Comparison of ENCODE assay signal across 8 cellular contexts in the genomic region with DNA sequence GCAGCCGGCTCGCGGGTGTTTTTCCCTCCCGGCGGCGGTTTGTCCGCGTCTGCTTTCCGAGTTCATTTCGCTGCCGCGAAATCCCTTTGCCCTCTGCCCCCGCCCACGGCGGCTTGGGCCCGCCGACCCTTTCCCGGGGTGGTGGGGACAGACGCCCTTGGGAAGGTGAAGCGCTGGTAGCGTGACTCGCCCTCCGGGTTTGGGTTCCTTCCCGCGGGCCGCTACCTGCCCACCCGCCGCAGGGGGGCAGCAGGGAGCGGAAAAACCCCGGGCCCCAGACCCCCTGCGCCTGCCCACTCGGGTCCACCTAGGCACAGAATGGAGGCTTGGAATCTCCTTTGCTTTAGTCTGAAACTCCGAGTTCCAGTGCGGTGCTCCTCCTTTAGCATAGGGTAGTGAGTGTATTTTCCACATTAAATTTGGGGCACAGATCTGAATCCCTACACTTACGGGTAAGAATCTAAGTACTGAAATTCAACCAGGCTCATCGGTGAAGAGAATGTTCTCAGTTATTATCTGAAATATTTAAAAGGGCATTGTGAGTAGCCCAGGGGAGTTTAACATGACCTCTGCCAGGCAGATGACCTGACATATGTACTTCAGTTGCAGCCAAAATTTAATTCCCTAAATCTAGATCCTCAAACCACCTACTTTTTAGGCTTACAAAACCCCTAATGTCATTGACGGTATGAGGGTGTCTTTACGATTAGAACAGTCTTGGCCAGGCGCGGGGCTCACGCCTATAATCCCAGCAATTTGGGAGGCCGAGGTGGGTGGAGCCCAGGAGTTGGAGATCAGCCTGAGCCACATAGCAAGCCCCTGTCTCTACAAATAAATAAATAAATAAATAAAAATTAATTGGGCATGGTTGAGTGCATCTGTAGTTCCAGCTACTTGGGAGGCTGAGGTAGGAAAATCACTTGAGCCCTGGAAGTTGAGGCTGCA. TPM values are rescaled to one million over a fixed set of nuclear protein-coding genes. Genes with fewer than 3 reads are reported as not detected.
A peak's percentile ranks its signal among the peaks of the same experiment; 100 is the strongest.
DNase-seq lines count a peak whose midpoint lies in the region; ATAC-seq and TF ChIP-seq lines count a peak whose summit lies in the region.

No MANE protein-coding gene starts in this region.

- intact Hi-C loops in CD14-positive monocyte (cut with micrococcal nuclease) (no loop called here), OCI-LY7 (cut with micrococcal nuclease; ENCODE audit: unreplicated experiment) (loop anchor here (2.0 kb wide), 1 partner anchor 94 kb away; a partner anchor contains a TSS)

- H3K27ac ChIP-seq in OCI-LY7 (ENCODE audit: low read depth, low read length, poor library complexity, severe bottlenecking) (peak overlapping the region; percentile 71), fibroblast of lung (ENCODE audit: insufficient read depth, low read length) (peak overlapping the region; percentile 95), subcutaneous abdominal adipose tissue (ENCODE audit: low read depth, low read length) (peak overlapping the region; percentile 89)

- peak; percentile 89 for TF ChIP-seq CTCF in CD14-positive monocyte (IDR thresholded peaks at IDR 0.05)
- TF ChIP-seq CTCF in OCI-LY7 (conservative IDR thresholded peaks at IDR 0.05; ENCODE audit: low read length), result peak; percentile 91
- TF ChIP-seq CTCF in fibroblast of lung (conservative IDR thresholded peaks at IDR 0.05 in 1 of 2, IDR thresholded peaks at IDR 0.05 in 1 of 2; ENCODE audit: low read depth in 1 of 2, low read length in 2 of 2), result peak; percentile 59 to 67
- TF ChIP-seq CTCF in neural crest cell (conservative IDR thresholded peaks at IDR 0.05), result peak; percentile 83

- H2AFZ ChIP-seq in OCI-LY7 (ENCODE audit: low read length) (peak overlapping the region; percentile 61), fibroblast of lung (ENCODE audit: low read length) (peak overlapping the region; percentile 43)

- CTCF ChIA-PET in OCI-LY7 (lab: Charles Lee; ENCODE audit: unreplicated experiment), result interaction anchor here (0.6 kb wide), 1 partner anchor 62 kb away, joined by 3 read pairs; no protein-coding TSS in a partner anchor

- POLR2A ChIA-PET in OCI-LY7 (lab: Charles Lee), result no interaction called here

- H3K27me3 ChIP-seq in fibroblast of lung (ENCODE audit: control insufficient read depth, insufficient read depth, low read length), result no peaks in the 10 kb centered on the region
- H3K27me3 ChIP-seq in subcutaneous abdominal adipose tissue (ENCODE audit: control insufficient read depth in 5 of 5, insufficient read depth in 4 of 5, low read length in 5 of 5), result no peaks in the 10 kb centered on the region

- peaks cover 22% of the 10 kb centered on the region for H3K4me1 ChIP-seq in OCI-LY7 (ENCODE audit: insufficient read depth, low read length, poor library complexity, severe bottlenecking)
- peaks cover 9% of the 10 kb centered on the region for H3K4me1 ChIP-seq in fibroblast of lung (ENCODE audit: control insufficient read depth, extremely low read depth, insufficient read depth, low read length)
- peaks cover 3 to 19% (median 18%) of the 10 kb centered on the region in 5 donors for H3K4me1 ChIP-seq in subcutaneous abdominal adipose tissue (ENCODE audit: control insufficient read depth in 5 of 5, insufficient read depth in 5 of 5, low read length in 5 of 5)

- H3K36me3 Mint-ChIP-seq in CD14-positive monocyte (peaks cover 43 to 46% of the 10 kb centered on the region in 2 donors), neural crest cell (ENCODE audit: low read depth) (peaks cover 19% of the 10 kb centered on the region)
- H3K36me3 Mint-ChIP-seq in activated T-cell treated with anti-CD3 and anti-CD28 coated beads, Interleukin-2, amount 50 U/mL, for 24 hours (ENCODE audit: low read depth), result peaks cover 89% of the 10 kb centered on the region

- H3K27ac Mint-ChIP-seq in CD14-positive monocyte, result peak overlapping the region in 3 of 7 donors; percentile 80 to 97 (median 86)
- H3K27ac Mint-ChIP-seq in activated T-cell treated with anti-CD3 and anti-CD28 coated beads, Interleukin-2, amount 50 U/mL, for 24 hours, result peak overlapping the region; percentile 96
- peak overlapping the region; percentile 70 for H3K27ac Mint-ChIP-seq in neural crest cell (ENCODE audit: unreplicated experiment)

- H3K9me3 ChIP-seq in OCI-LY7 (ENCODE audit: low read length), result no peaks in the 10 kb centered on the region
- no peaks in the 10 kb centered on the region for H3K9me3 ChIP-seq in fibroblast of lung (ENCODE audit: control insufficient read depth, insufficient read depth, low read depth, low read length)
- H3K9me3 ChIP-seq in subcutaneous abdominal adipose tissue (ENCODE audit: control insufficient read depth in 5 of 5, low read length in 5 of 5), result no peaks in the 10 kb centered on the region

- H3K4me3 Mint-ChIP-seq in CD14-positive monocyte (peak overlapping the region; percentile 83 to 92), neural crest cell (peak overlapping the region; percentile 86)
- H3K4me3 Mint-ChIP-seq in activated T-cell treated with anti-CD3 and anti-CD28 coated beads, Interleukin-2, amount 50 U/mL, for 24 hours, result peak overlapping the region; percentile 90

- TSS peak; percentile 69 for BruUV-seq in OCI-LY7 (replicated peaks; lab: Mats Ljungman, UMichigan)

- ATAC-seq in GM19328 (IDR thresholded peaks at IDR 0.05; ENCODE audit: unreplicated experiment), result peak; percentile 41
- peak; percentile 39 for ATAC-seq in HG03457 (IDR thresholded peaks at IDR 0.05; ENCODE audit: unreplicated experiment)

- peak overlapping the region; percentile 93 for H3K9ac ChIP-seq in fibroblast of lung (ENCODE audit: insufficient read depth, low read length)
- H3K9ac ChIP-seq in subcutaneous abdominal adipose tissue (ENCODE audit: low read length in 5 of 5), result peak overlapping the region in 4 of 5 donors; percentile 76 to 89 (median 86)

- H3K4me1 Mint-ChIP-seq in CD14-positive monocyte, result peaks cover 23% of the 10 kb centered on the region
- H3K4me1 Mint-ChIP-seq in activated T-cell treated with anti-CD3 and anti-CD28 coated beads, Interleukin-2, amount 50 U/mL, for 24 hours (ENCODE audit: low read depth), result peaks cover 43% of the 10 kb centered on the region
- H3K4me1 Mint-ChIP-seq in neural crest cell, result peaks cover 32% of the 10 kb centered on the region

- H3K79me2 ChIP-seq in OCI-LY7 (ENCODE audit: insufficient read depth, low read depth, low read length) (peaks cover 19% of the 10 kb centered on the region), fibroblast of lung (ENCODE audit: control insufficient read depth, insufficient read depth, low read length) (peaks cover 17% of the 10 kb centered on the region)

- no peaks in the 10 kb centered on the region for H3K9me3 Mint-ChIP-seq in CD14-positive monocyte
- H3K9me3 Mint-ChIP-seq in activated T-cell treated with anti-CD3 and anti-CD28 coated beads, Interleukin-2, amount 50 U/mL, for 24 hours, result no peaks in the 10 kb centered on the region
- no peaks in the 10 kb centered on the region for H3K9me3 Mint-ChIP-seq in neural crest cell

- H3K27me3 Mint-ChIP-seq in CD14-positive monocyte (ENCODE audit: low read depth in 3 of 3), result peaks cover 0 to 2% (median 0%) of the 10 kb centered on the region in 3 donors
- no peaks in the 10 kb centered on the region for H3K27me3 Mint-ChIP-seq in activated T-cell treated with anti-CD3 and anti-CD28 coated beads, Interleukin-2, amount 50 U/mL, for 24 hours
- H3K27me3 Mint-ChIP-seq in neural crest cell (ENCODE audit: low read depth), result no peaks in the 10 kb centered on the region

- DNase-seq in CD14-positive monocyte (ENCODE audit: low spot score) (no peak), OCI-LY7 (ENCODE audit: low spot score) (peak; percentile 78), fibroblast of lung (ENCODE audit: low read depth in 2 of 2) (peak; percentile 22 to 34), neural crest cell (ENCODE audit: low read depth, low spot score) (peak; percentile 69)
- DNase-seq in activated T-cell treated with anti-CD3 and anti-CD28 coated beads, Interleukin-2, amount 50 U/mL, for 24 hours, result peak; percentile 87

- H3K4me3 ChIP-seq in OCI-LY7 (ENCODE audit: low read depth, low read length, poor library complexity, severe bottlenecking) (peak overlapping the region; percentile 83), fibroblast of lung (replicated peaks in 1 of 4; ENCODE audit: control extremely low read depth in 1 of 4, insufficient read depth in 1 of 4, low read depth in 3 of 4, low read length in 4 of 4) (peak overlapping the region; percentile 85 to 99 (median 93)), subcutaneous abdominal adipose tissue (ENCODE audit: low read depth in 1 of 5, low read length in 5 of 5) (peak overlapping the region; percentile 61 to 94 (median 81))

- no peaks in the 10 kb centered on the region for H3K9me2 ChIP-seq in OCI-LY7 (ENCODE audit: insufficient read depth, low read length)

- H4K20me1 ChIP-seq in OCI-LY7 (ENCODE audit: insufficient read depth, low read length) (0 out of 2 replicates have a peak, but pooled peaks cover 4% of the 10 kb centered on the region), fibroblast of lung (ENCODE audit: control insufficient read depth, extremely low read depth, insufficient read depth, low read length) (no peaks in the 10 kb centered on the region)

- H3K4me2 ChIP-seq in OCI-LY7 (ENCODE audit: low read length), result peak overlapping the region; percentile 71
- peak overlapping the region; percentile 88 for H3K4me2 ChIP-seq in fibroblast of lung (ENCODE audit: extremely low read depth, insufficient read depth, low read length)

- H3K36me3 ChIP-seq in OCI-LY7 (ENCODE audit: insufficient read depth, low read length) (peaks cover 68% of the 10 kb centered on the region), fibroblast of lung (ENCODE audit: control insufficient read depth, insufficient read depth, low read length) (peaks cover 14% of the 10 kb centered on the region), subcutaneous abdominal adipose tissue (ENCODE audit: control insufficient read depth in 5 of 5, insufficient read depth in 5 of 5, low read length in 5 of 5) (peaks cover 6 to 40% (median 36%) of the 10 kb centered on the region in 5 donors)

RNA-seq across cellular contexts. Expression of a gene that starts 1.0 kb away (rescaled TPM):
- polyA plus RNA-seq in CD14-positive monocyte (100 to 1,000 TPM; 259 to 307 TPM), fibroblast of lung (605 and 802 TPM in 2 replicates)
- total RNA-seq in OCI-LY7 (2014; rRNA removed; shearing (Covaris generic)), result 369 and 397 TPM in 2 replicates
- total RNA-seq in OCI-LY7 (2022) (530 and 582 TPM in 2 replicates), fibroblast of lung (686 and 799 TPM in 2 replicates), neural crest cell (541 and 545 TPM in 2 replicates)
- 958 and 1,142 TPM in 2 replicates for polyA plus RNA-seq in fibroblast of lung (2012)
- polyA minus RNA-seq in fibroblast of lung (ENCODE audit: low replicate concordance), result 153 and 154 TPM in 2 replicates

RNA-seq across cellular contexts. Expression of a gene that starts 13.9 kb away (rescaled TPM):
- polyA plus RNA-seq in CD14-positive monocyte (10 to 100 TPM; 20.8 to 51.4 TPM), fibroblast of lung (220 and 374 TPM in 2 replicates)
- 158 and 209 TPM in 2 replicates for total RNA-seq in OCI-LY7 (2014; rRNA removed; shearing (Covaris generic))
- total RNA-seq in OCI-LY7 (2022) (153 and 221 TPM in 2 replicates), fibroblast of lung (75.8 and 108 TPM in 2 replicates), neural crest cell (322 and 332 TPM in 2 replicates)
- polyA plus RNA-seq in fibroblast of lung (2012), result 177 and 290 TPM in 2 replicates
- polyA minus RNA-seq in fibroblast of lung (ENCODE audit: low replicate concordance), result 29.2 and 47.8 TPM in 2 replicates

RNA-seq across cellular contexts. Expression of a gene that starts 46.6 kb away (rescaled TPM):
- polyA plus RNA-seq in CD14-positive monocyte (1 to 10 TPM; 4.9 to 8.5 TPM), fibroblast of lung (41.4 and 49.8 TPM in 2 replicates)
- 61.1 and 78.9 TPM in 2 replicates for total RNA-seq in OCI-LY7 (2014; rRNA removed; shearing (Covaris generic))
- total RNA-seq in OCI-LY7 (2022) (75.5 and 87.9 TPM in 2 replicates), fibroblast of lung (100 and 126 TPM in 2 replicates), neural crest cell (116 and 136 TPM in 2 replicates)
- polyA plus RNA-seq in fibroblast of lung (2012), result 39.5 and 46.0 TPM in 2 replicates
- 21.7 and 60.8 TPM in 2 replicates for polyA minus RNA-seq in fibroblast of lung (ENCODE audit: low replicate concordance)
